Comparison of ENCODE assay signal across 2 cellular contexts in the genomic region with DNA sequence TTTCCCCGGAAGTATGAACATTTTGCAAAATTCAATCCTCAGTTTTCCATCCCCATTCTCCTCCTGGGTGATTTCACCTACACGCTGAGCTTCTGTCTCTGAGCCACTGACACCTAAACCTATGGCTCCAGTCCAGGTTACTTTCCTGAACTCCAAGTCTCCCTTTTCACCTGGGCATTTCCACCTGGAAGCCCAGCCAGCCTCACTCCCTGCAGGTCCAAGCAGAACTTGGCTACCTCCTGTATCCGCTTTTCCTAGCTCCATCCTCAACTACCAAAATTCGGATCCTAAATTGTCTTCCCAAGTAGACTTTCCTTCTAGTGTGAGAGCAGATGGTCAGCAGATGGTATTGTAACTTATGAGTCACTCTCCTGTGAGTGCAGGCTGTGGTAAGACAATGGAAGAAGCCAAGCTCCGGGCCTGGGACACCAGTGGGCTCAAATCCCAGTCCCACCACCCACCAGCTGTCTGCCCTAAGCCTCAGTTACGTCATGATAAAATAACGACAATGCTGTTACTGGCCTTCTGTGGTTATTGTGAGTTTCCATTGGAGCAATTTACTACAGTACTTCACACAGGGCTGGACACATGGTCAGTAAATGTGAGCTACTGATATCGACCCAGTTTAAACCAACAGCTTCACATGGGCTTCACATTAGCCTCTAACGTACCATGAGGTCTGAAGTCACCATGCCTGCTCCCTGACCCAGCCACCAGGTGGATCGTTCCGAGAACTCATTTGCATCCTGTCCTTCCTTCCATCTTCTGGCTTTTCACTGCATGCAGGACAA.
A peak's percentile ranks its signal among the peaks of the same experiment; 100 is the strongest.
TF ChIP-seq lines count a peak whose summit lies in the region.

No MANE protein-coding gene starts in this region.

TF ChIP-seq in K562, 482 proteins besides CTCF, POLR2A, EP300 and RAD21 (continued from another document):
- TF ChIP-seq, protein P1, sequence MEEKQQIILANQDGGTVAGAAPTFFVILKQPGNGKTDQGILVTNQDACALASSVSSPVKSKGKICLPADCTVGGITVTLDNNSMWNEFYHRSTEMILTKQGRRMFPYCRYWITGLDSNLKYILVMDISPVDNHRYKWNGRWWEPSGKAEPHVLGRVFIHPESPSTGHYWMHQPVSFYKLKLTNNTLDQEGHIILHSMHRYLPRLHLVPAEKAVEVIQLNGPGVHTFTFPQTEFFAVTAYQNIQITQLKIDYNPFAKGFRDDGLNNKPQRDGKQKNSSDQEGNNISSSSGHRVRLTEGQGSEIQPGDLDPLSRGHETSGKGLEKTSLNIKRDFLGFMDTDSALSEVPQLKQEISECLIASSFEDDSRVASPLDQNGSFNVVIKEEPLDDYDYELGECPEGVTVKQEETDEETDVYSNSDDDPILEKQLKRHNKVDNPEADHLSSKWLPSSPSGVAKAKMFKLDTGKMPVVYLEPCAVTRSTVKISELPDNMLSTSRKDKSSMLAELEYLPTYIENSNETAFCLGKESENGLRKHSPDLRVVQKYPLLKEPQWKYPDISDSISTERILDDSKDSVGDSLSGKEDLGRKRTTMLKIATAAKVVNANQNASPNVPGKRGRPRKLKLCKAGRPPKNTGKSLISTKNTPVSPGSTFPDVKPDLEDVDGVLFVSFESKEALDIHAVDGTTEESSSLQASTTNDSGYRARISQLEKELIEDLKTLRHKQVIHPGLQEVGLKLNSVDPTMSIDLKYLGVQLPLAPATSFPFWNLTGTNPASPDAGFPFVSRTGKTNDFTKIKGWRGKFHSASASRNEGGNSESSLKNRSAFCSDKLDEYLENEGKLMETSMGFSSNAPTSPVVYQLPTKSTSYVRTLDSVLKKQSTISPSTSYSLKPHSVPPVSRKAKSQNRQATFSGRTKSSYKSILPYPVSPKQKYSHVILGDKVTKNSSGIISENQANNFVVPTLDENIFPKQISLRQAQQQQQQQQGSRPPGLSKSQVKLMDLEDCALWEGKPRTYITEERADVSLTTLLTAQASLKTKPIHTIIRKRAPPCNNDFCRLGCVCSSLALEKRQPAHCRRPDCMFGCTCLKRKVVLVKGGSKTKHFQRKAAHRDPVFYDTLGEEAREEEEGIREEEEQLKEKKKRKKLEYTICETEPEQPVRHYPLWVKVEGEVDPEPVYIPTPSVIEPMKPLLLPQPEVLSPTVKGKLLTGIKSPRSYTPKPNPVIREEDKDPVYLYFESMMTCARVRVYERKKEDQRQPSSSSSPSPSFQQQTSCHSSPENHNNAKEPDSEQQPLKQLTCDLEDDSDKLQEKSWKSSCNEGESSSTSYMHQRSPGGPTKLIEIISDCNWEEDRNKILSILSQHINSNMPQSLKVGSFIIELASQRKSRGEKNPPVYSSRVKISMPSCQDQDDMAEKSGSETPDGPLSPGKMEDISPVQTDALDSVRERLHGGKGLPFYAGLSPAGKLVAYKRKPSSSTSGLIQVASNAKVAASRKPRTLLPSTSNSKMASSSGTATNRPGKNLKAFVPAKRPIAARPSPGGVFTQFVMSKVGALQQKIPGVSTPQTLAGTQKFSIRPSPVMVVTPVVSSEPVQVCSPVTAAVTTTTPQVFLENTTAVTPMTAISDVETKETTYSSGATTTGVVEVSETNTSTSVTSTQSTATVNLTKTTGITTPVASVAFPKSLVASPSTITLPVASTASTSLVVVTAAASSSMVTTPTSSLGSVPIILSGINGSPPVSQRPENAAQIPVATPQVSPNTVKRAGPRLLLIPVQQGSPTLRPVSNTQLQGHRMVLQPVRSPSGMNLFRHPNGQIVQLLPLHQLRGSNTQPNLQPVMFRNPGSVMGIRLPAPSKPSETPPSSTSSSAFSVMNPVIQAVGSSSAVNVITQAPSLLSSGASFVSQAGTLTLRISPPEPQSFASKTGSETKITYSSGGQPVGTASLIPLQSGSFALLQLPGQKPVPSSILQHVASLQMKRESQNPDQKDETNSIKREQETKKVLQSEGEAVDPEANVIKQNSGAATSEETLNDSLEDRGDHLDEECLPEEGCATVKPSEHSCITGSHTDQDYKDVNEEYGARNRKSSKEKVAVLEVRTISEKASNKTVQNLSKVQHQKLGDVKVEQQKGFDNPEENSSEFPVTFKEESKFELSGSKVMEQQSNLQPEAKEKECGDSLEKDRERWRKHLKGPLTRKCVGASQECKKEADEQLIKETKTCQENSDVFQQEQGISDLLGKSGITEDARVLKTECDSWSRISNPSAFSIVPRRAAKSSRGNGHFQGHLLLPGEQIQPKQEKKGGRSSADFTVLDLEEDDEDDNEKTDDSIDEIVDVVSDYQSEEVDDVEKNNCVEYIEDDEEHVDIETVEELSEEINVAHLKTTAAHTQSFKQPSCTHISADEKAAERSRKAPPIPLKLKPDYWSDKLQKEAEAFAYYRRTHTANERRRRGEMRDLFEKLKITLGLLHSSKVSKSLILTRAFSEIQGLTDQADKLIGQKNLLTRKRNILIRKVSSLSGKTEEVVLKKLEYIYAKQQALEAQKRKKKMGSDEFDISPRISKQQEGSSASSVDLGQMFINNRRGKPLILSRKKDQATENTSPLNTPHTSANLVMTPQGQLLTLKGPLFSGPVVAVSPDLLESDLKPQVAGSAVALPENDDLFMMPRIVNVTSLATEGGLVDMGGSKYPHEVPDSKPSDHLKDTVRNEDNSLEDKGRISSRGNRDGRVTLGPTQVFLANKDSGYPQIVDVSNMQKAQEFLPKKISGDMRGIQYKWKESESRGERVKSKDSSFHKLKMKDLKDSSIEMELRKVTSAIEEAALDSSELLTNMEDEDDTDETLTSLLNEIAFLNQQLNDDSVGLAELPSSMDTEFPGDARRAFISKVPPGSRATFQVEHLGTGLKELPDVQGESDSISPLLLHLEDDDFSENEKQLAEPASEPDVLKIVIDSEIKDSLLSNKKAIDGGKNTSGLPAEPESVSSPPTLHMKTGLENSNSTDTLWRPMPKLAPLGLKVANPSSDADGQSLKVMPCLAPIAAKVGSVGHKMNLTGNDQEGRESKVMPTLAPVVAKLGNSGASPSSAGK (IDR thresholded peaks at IDR 0.05) = peak; percentile 60; the same call in 1 of the 2 replicates
- TF ChIP-seq, protein P2, sequence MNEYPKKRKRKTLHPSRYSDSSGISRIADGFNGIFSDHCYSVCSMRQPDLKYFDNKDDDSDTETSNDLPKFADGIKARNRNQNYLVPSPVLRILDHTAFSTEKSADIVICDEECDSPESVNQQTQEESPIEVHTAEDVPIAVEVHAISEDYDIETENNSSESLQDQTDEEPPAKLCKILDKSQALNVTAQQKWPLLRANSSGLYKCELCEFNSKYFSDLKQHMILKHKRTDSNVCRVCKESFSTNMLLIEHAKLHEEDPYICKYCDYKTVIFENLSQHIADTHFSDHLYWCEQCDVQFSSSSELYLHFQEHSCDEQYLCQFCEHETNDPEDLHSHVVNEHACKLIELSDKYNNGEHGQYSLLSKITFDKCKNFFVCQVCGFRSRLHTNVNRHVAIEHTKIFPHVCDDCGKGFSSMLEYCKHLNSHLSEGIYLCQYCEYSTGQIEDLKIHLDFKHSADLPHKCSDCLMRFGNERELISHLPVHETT (CRISPR knock-in tag; conservative IDR thresholded peaks at IDR 0.05 in 1 of 2, IDR thresholded peaks at IDR 0.05 in 1 of 2) = no peak
- peak; percentile 8; the same call in 1 of the 2 replicates for TF ChIP-seq NFIC (IDR thresholded peaks at IDR 0.05)
- TF ChIP-seq, protein P3, sequence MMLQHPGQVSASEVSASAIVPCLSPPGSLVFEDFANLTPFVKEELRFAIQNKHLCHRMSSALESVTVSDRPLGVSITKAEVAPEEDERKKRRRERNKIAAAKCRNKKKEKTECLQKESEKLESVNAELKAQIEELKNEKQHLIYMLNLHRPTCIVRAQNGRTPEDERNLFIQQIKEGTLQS (IDR thresholded peaks at IDR 0.05) = peak; percentile 61
- TF ChIP-seq, protein P3 (CRISPR knock-in tag; conservative IDR thresholded peaks at IDR 0.05) = no peak
- TF ChIP-seq JUND (IDR thresholded peaks at IDR 0.05; ENCODE audit: borderline replicate concordance, low read depth, low read length) = peak; percentile 49; the same call in 1 of the 2 replicates
- no peak for TF ChIP-seq JUND (tag; IDR thresholded peaks at IDR 0.05; ENCODE audit: borderline replicate concordance, low read depth, low read length)
TF ChIP-seq in K562: peak in this region for 8.

TF ChIP-seq in HepG2, 621 proteins besides CTCF, POLR2A, EP300 and RAD21 (continued from another document):
- TF ChIP-seq, protein P4, sequence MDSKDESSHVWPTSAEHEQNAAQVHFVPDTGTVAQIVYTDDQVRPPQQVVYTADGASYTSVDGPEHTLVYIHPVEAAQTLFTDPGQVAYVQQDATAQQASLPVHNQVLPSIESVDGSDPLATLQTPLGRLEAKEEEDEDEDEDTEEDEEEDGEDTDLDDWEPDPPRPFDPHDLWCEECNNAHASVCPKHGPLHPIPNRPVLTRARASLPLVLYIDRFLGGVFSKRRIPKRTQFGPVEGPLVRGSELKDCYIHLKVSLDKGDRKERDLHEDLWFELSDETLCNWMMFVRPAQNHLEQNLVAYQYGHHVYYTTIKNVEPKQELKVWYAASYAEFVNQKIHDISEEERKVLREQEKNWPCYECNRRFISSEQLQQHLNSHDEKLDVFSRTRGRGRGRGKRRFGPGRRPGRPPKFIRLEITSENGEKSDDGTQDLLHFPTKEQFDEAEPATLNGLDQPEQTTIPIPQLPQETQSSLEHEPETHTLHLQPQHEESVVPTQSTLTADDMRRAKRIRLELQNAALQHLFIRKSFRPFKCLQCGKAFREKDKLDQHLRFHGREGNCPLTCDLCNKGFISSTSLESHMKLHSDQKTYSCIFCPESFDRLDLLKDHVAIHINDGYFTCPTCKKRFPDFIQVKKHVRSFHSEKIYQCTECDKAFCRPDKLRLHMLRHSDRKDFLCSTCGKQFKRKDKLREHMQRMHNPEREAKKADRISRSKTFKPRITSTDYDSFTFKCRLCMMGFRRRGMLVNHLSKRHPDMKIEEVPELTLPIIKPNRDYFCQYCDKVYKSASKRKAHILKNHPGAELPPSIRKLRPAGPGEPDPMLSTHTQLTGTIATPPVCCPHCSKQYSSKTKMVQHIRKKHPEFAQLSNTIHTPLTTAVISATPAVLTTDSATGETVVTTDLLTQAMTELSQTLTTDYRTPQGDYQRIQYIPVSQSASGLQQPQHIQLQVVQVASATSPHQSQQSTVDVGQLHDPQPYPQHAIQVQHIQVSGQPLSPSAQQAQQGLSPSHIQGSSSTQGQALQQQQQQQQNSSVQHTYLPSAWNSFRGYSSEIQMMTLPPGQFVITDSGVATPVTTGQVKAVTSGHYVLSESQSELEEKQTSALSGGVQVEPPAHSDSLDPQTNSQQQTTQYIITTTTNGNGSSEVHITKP (CRISPR knock-in tag; IDR thresholded peaks at IDR 0.05; ENCODE audit: low read depth) = 0 out of 2 replicates have a peak, but pooled peaks have one; percentile 52
- no peak for TF ChIP-seq ZNF282 (IDR thresholded peaks at IDR 0.05; ENCODE audit: partially characterized antibody)
- TF ChIP-seq, protein P5, sequence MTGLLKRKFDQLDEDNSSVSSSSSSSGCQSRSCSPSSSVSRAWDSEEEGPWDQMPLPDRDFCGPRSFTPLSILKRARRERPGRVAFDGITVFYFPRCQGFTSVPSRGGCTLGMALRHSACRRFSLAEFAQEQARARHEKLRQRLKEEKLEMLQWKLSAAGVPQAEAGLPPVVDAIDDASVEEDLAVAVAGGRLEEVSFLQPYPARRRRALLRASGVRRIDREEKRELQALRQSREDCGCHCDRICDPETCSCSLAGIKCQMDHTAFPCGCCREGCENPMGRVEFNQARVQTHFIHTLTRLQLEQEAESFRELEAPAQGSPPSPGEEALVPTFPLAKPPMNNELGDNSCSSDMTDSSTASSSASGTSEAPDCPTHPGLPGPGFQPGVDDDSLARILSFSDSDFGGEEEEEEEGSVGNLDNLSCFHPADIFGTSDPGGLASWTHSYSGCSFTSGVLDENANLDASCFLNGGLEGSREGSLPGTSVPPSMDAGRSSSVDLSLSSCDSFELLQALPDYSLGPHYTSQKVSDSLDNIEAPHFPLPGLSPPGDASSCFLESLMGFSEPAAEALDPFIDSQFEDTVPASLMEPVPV (CRISPR knock-in tag; IDR thresholded peaks at IDR 0.05) = no peak
- TF ChIP-seq, protein P6, sequence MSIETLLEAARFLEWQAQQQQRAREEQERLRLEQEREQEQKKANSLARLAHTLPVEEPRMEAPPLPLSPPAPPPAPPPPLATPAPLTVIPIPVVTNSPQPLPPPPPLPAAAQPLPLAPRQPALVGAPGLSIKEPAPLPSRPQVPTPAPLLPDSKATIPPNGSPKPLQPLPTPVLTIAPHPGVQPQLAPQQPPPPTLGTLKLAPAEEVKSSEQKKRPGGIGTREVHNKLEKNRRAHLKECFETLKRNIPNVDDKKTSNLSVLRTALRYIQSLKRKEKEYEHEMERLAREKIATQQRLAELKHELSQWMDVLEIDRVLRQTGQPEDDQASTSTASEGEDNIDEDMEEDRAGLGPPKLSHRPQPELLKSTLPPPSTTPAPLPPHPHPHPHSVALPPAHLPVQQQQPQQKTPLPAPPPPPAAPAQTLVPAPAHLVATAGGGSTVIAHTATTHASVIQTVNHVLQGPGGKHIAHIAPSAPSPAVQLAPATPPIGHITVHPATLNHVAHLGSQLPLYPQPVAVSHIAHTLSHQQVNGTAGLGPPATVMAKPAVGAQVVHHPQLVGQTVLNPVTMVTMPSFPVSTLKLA (IDR thresholded peaks at IDR 0.05) = peak; percentile 22; the same call in 1 of the 2 replicates
- 0 out of 2 replicates have a peak, but pooled peaks have one; percentile 5 for TF ChIP-seq FOSL2 (CRISPR knock-in tag; IDR thresholded peaks at IDR 0.05)
- no peak for TF ChIP-seq ISL2 (CRISPR knock-in tag; IDR thresholded peaks at IDR 0.05)
- TF ChIP-seq HNF4G (IDR thresholded peaks at IDR 0.05; ENCODE audit: borderline replicate concordance, low read depth, low read length) = no peak
- no peak for TF ChIP-seq HNF4G (CRISPR knock-in tag; IDR thresholded peaks at IDR 0.05; ENCODE audit: borderline replicate concordance, low read depth)
- no peak for TF ChIP-seq PHB2 (IDR thresholded peaks at IDR 0.05; ENCODE audit: partially characterized antibody)
- TF ChIP-seq HDAC1 (CRISPR knock-in tag; IDR thresholded peaks at IDR 0.05) = 0 out of 2 replicates have a peak, but pooled peaks have one; percentile 22
- TF ChIP-seq ZSCAN31 (CRISPR knock-in tag; IDR thresholded peaks at IDR 0.05; ENCODE audit: low read depth) = no peak
- no peak for TF ChIP-seq CREB1 (IDR thresholded peaks at IDR 0.05)
- TF ChIP-seq CREB1 (CRISPR knock-in tag; IDR thresholded peaks at IDR 0.05) = no peak
- TF ChIP-seq ZZZ3 (CRISPR knock-in tag; IDR thresholded peaks at IDR 0.05; ENCODE audit: borderline replicate concordance) = no peak
- TF ChIP-seq RNF2 (conservative IDR thresholded peaks at IDR 0.05; ENCODE audit: low read depth) = 0 out of 2 replicates have a peak, but pooled peaks have one; percentile 51
